ENCODE assay signal across 1 cellular context in the genomic region with DNA sequence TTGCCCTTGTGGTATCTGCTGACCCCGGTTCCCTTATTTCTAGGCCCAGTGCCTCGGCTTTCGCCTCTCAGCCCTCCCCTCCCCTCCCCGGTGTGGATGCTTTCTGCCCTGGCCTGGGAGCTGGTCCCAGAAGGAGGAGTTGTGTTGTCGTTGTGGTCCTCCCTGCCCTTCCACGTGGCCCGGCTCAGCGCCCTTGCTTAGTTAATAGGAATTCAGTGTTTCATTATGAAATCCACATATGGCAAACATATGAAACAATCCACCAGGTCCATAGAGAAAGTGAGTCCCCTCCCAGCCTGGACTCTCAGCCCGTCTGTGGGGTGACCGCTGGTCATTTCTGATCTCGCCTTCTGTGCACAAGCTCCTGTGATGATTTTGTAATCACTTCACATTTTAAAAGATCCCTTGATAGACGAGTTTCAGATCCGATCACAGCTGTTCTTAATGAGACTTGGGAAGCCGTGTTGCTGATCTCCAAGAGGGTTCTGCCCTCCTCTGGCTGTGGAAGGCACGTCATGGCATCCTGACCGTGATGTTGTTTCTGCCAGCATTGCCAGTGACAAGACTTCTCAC.
A peak's percentile ranks its signal among the peaks of the same experiment; 100 is the strongest.
TF ChIP-seq lines count a peak whose summit lies in the region.

No MANE protein-coding gene starts in this region.

TF ChIP-seq in IMR-90, 13 proteins besides CTCF, POLR2A, EP300 and RAD21 (continued from another document):
- TF ChIP-seq, protein P1, sequence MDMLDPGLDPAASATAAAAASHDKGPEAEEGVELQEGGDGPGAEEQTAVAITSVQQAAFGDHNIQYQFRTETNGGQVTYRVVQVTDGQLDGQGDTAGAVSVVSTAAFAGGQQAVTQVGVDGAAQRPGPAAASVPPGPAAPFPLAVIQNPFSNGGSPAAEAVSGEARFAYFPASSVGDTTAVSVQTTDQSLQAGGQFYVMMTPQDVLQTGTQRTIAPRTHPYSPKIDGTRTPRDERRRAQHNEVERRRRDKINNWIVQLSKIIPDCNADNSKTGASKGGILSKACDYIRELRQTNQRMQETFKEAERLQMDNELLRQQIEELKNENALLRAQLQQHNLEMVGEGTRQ (IDR thresholded peaks at IDR 0.05; ENCODE audit: low read depth, low read length) = peak; percentile 47; the same call in 1 of the 2 replicates
- TF ChIP-seq MAFK (IDR thresholded peaks at IDR 0.05; ENCODE audit: low read depth, low read length) (no peak), CHD1 (IDR thresholded peaks at IDR 0.05; ENCODE audit: low read depth, low read length) (no peak), BHLHE40 (IDR thresholded peaks at IDR 0.05; ENCODE audit: low read depth, low read length) (0 out of 2 replicates have a peak, but pooled peaks have one; percentile 26), SMC3 (IDR thresholded peaks at IDR 0.05; ENCODE audit: low read depth, low read length) (peak; percentile 37; the same call in 1 of the 2 replicates), MAZ (IDR thresholded peaks at IDR 0.05; ENCODE audit: borderline replicate concordance, low read depth, low read length) (peak; percentile 31; the same call in 1 of the 2 replicates), CEBPB (IDR thresholded peaks at IDR 0.05; ENCODE audit: low read depth, low read length) (no peak)
